In genomic region chr13:102642475-102642874, GRCh38 we compare ENCODE assay signal across 10 cellular contexts. TPM values are rescaled to one million over a fixed set of nuclear protein-coding genes. Genes with fewer than 3 reads are reported as not detected.
DNase-seq lines count a peak whose midpoint lies in the region; ATAC-seq and TF ChIP-seq lines count a peak whose summit lies in the region.
"Had no signal": no experiment of that assay in that cellular context is flagged by ENCODE, and none has a peak within 500 bp of the region (broad histone marks: within the 10 kb centered on the region; RNA-seq: fewer than 3 reads in every experiment).

No MANE protein-coding gene starts in this region.

- H3K4me2 ChIP-seq in OCI-LY7 (ENCODE audit: low read length) = no peak overlapping the region
- H3K4me2 ChIP-seq: GM23338 had no signal

- H3K4me1 ChIP-seq in psoas muscle = peaks cover 17% of the 10 kb centered on the region
- H3K4me1 ChIP-seq in BE2C = no peaks in the 10 kb centered on the region
- H3K4me1 ChIP-seq in OCI-LY7 (ENCODE audit: insufficient read depth, low read length, poor library complexity, severe bottlenecking) = no peaks in the 10 kb centered on the region

- peak; percentile 77 to 82 for ATAC-seq in left cardiac atrium
- ATAC-seq in psoas muscle = peak; percentile 74 to 94 (median 87)
- no peak for ATAC-seq in HG02623 (IDR thresholded peaks at IDR 0.05; ENCODE audit: unreplicated experiment)
- ATAC-seq: GM23338 had no signal

- H3K9me3 ChIP-seq in MG63 (no peaks in the 10 kb centered on the region), psoas muscle (no peaks in the 10 kb centered on the region), BE2C (no peaks in the 10 kb centered on the region), OCI-LY7 (ENCODE audit: low read length) (no peaks in the 10 kb centered on the region)
- H3K9me3 ChIP-seq: spleen had no signal

- H3K27ac ChIP-seq in psoas muscle = peak overlapping the region; percentile 38
- H3K27ac ChIP-seq in OCI-LY7 (ENCODE audit: low read depth, low read length, poor library complexity, severe bottlenecking) = no peak overlapping the region
- H3K27ac ChIP-seq: spleen had no signal

- BruUV-seq in OCI-LY7 (replicated peaks; lab: Mats Ljungman, UMichigan) = no TSS peak

- WGBS in psoas muscle, 3 donors = 27 to 43% (median 32%) methylated on average over 6 of the region's 6 CpGs

- H2AFZ ChIP-seq in OCI-LY7 (ENCODE audit: low read length) = no peak overlapping the region
- H2AFZ ChIP-seq: GM23338 had no signal

- H4K20me1 ChIP-seq in OCI-LY7 (ENCODE audit: insufficient read depth, low read length) = no peaks in the 10 kb centered on the region

- intact Hi-C loops in left cardiac atrium (cut with DNase I) (no loop called here), psoas muscle (cut with DNase I) (no loop called here), OCI-LY7 (cut with micrococcal nuclease; ENCODE audit: unreplicated experiment) (no loop called here)

- no peak overlapping the region for H3K4me3 ChIP-seq in MG63
- no peak overlapping the region for H3K4me3 ChIP-seq in psoas muscle
- H3K4me3 ChIP-seq in BE2C (ENCODE audit: low read depth, low read length) = no peak overlapping the region
- no peak overlapping the region for H3K4me3 ChIP-seq in OCI-LY7 (ENCODE audit: low read depth, low read length, poor library complexity, severe bottlenecking)
- H3K4me3 ChIP-seq: GM23338, spleen had no signal

- H3K36me3 ChIP-seq in MG63 (peaks cover 66% of the 10 kb centered on the region), psoas muscle (ENCODE audit: insufficient read depth in 1 of 2, low read depth in 1 of 2) (peaks cover 2 to 92% of the 10 kb centered on the region in 2 donors), BE2C (peaks cover 82% of the 10 kb centered on the region), OCI-LY7 (ENCODE audit: insufficient read depth, low read length) (peaks cover 79% of the 10 kb centered on the region)

- DNase-seq in MG63 = peak; percentile 5
- DNase-seq in NCI-H446 treated with DMSO at 0.1 percent for 48 hours (lab: John Stamatoyannopoulos, UW) = peak; percentile 29
- peak; percentile 62 for DNase-seq in left cardiac atrium
- DNase-seq in psoas muscle = peak; percentile 47 to 87
- no peak for DNase-seq in BE2C
- DNase-seq in OCI-LY7 (ENCODE audit: low spot score) = no peak
- DNase-seq in ureter (ENCODE audit: low spot score) = no peak
- DNase-seq: spleen had no signal

- no peaks in the 10 kb centered on the region for H3K79me2 ChIP-seq in OCI-LY7 (ENCODE audit: insufficient read depth, low read depth, low read length)

- H3K27me3 ChIP-seq in MG63 (no peaks in the 10 kb centered on the region), psoas muscle (ENCODE audit: insufficient read depth in 3 of 3, low read length in 2 of 3) (no peaks in the 10 kb centered on the region), BE2C (no peaks in the 10 kb centered on the region)
- H3K27me3 ChIP-seq: spleen had no signal

- H3K9me2 ChIP-seq in OCI-LY7 (ENCODE audit: insufficient read depth, low read length) = no peaks in the 10 kb centered on the region

- no peak for TF ChIP-seq CTCF in psoas muscle (IDR thresholded peaks at IDR 0.05)
- TF ChIP-seq CTCF in BE2C (IDR thresholded peaks at IDR 0.05; ENCODE audit: low read depth, low read length) = no peak
- TF ChIP-seq CTCF in OCI-LY7 (conservative IDR thresholded peaks at IDR 0.05; ENCODE audit: low read length) = no peak

- POLR2A ChIA-PET in OCI-LY7 (lab: Charles Lee) = interaction anchor here (1.2 kb wide), 1 partner anchor 18 kb away, joined by 3 read pairs; no protein-coding TSS in a partner anchor

- CTCF ChIA-PET in OCI-LY7 (lab: Charles Lee; ENCODE audit: unreplicated experiment) = no interaction called here

RNA-seq across cellular contexts. Expression of gene TPP2, which starts 45.7 kb away (rescaled TPM):
- total RNA-seq in MG63 (2014; rRNA removed; shearing (Covaris generic); ENCODE audit: low replicate concordance) = 33.9 and 43.6 TPM in 2 replicates
- total RNA-seq in left cardiac atrium = 10 to 100 TPM; 33.0 to 39.1 TPM
- total RNA-seq in psoas muscle = 10 to 100 TPM; 35.2 to 45.6 (median 42.7) TPM
- 10 to 100 TPM; 22.1 to 40.3 (median 24.7) TPM for polyA plus RNA-seq in psoas muscle
- polyA plus RNA-seq in BE2C (2012; ENCODE audit: insufficient read depth, insufficient read length, low read depth) = 24.9 TPM
- 31.1 and 31.4 TPM in 2 replicates for total RNA-seq in OCI-LY7 (2014; rRNA removed; shearing (Covaris generic))
- 36.3 and 39.7 TPM in 2 replicates for total RNA-seq in OCI-LY7 (2022)
- total RNA-seq in ureter = 46.5 TPM

RNA-seq across cellular contexts. Expression of gene METTL21C, which starts 52.4 kb away (rescaled TPM):
- total RNA-seq in MG63 (2014; rRNA removed; shearing (Covaris generic); ENCODE audit: low replicate concordance) = not detected in 2 replicates
- total RNA-seq in left cardiac atrium (not detected), psoas muscle (10 to 100 TPM in 1 of 4 donors, 1 to 10 TPM in 2, under 1 TPM in 1; 0.19 to 12.5 (median 2.6) TPM), OCI-LY7 (2022) (not detected in 2 replicates), ureter (not detected)
- under 1 TPM; 0.25 to 0.34 (median 0.31) TPM for polyA plus RNA-seq in psoas muscle
- polyA plus RNA-seq in BE2C (2012; ENCODE audit: insufficient read depth, insufficient read length, low read depth) = not detected
- total RNA-seq in OCI-LY7 (2014; rRNA removed; shearing (Covaris generic)) = not detected in 2 replicates
- total RNA-seq: GM23338, spleen had no signal
- polyA plus RNA-seq: GM23338, spleen had no signal

Comparison
In these comparisons a context has a peak if more than half of its experiments do, and no peak if none do; other contexts are left out.
1. DNase-seq: peak in MG63 (single experiment), NCI-H446 treated with DMSO at 0.1 percent for 48 hours (single experiment), left cardiac atrium (single experiment) and psoas muscle (2 of 2); none in BE2C (single experiment), OCI-LY7 (single experiment) and ureter (single experiment).